8 cellular contexts compared by ENCODE assay signal in the genomic region with DNA sequence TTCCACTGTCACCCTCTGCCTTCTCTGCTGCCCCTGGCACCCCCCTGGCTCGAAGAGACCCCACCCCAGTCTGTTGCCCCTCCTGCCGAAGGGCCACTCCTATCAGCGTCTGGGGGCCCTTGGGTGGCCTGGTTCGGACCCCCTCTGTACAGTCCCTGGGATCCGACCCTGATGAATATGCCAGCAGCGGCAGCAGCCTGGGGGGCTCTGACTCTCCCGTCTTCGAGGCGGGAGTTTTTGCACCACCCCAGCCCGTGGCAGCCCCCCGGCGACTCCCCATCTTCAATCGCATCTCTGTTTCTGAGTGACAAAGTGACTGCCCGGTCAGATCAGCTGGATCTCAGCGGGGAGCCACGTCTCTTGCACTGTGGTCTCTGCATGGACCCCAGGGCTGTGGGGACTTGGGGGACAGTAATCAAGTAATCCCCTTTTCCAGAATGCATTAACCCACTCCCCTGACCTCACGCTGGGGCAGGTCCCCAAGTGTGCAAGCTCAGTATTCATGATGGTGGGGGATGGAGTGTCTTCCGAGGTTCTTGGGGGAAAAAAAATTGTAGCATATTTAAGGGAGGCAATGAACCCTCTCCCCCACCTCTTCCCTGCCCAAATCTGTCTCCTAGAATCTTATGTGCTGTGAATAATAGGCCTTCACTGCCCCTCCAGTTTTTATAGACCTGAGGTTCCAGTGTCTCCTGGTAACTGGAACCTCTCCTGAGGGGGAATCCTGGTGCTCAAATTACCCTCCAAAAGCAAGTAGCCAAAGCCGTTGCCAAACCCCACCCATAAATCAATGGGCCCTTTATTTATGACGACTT. TPM values are rescaled to one million over a fixed set of nuclear protein-coding genes. Genes with fewer than 3 reads are reported as not detected.
DNase-seq lines count a peak whose midpoint lies in the region; ATAC-seq and TF ChIP-seq lines count a peak whose summit lies in the region.

No MANE protein-coding gene starts in this region.

- TF ChIP-seq CTCF in Panc1 (IDR thresholded peaks at IDR 0.05): no peak

- ATAC-seq in activated CD8-positive, alpha-beta memory T cell treated with anti-CD3 and anti-CD28 coated beads, Interleukin-2, amount 10 ng/mL, durations not matched to agents 7 days and 5 days: no peak
- no peak for ATAC-seq in Panc1
- ATAC-seq in HG02642 (IDR thresholded peaks at IDR 0.05; ENCODE audit: poor library complexity, unreplicated experiment): no peak
- no peak for ATAC-seq in HG02970 (IDR thresholded peaks at IDR 0.05; ENCODE audit: low FRiP score, unreplicated experiment)
- no peak for ATAC-seq in HG02870 (IDR thresholded peaks at IDR 0.05; ENCODE audit: unreplicated experiment)

- CTCF ChIA-PET in activated CD8-positive, alpha-beta memory T cell treated with anti-CD3 and anti-CD28 coated beads, Interleukin-2, amount 10 ng/mL, durations not matched to agents 7 days and 5 days (lab: Charles Lee): interaction anchor here (1.0 to 4.5 kb wide), 5 partner anchors 10 to 81 kb away, joined by 3 to 76 read pairs (median 5); partner anchors contain the start of genes MED29, PAF1 and RPS16
- CTCF ChIA-PET in Panc1 (lab: Charles Lee): interaction anchor here (0.6 to 4.6 kb wide), 13 partner anchors 9 to 447 kb away, joined by 3 to 144 read pairs (median 5); partner anchors contain the start of genes MED29, PAF1, RPS16 and SAMD4B

- in situ Hi-C loops in Panc1 (cut with HindIII; ENCODE audit: low pct_unique_long_range_greater_than_20kb, low sequenced_read_pairs): no loop called here

- H3K36me3 ChIP-seq in Panc1 (ENCODE audit: control insufficient read depth, insufficient read depth, low read length): peaks cover 7% of the 10 kb centered on the region
- H3K36me3 ChIP-seq in mucosa of stomach (ENCODE audit: control insufficient read depth, insufficient read depth, low read length): peaks cover 14% of the 10 kb centered on the region

- no peaks in the 10 kb centered on the region for H3K9me3 ChIP-seq in Panc1 (ENCODE audit: control insufficient read depth, insufficient read depth, low read depth, low read length)
- no peaks in the 10 kb centered on the region for H3K9me3 ChIP-seq in mucosa of stomach (ENCODE audit: control insufficient read depth, low read length)

- DNase-seq in activated CD8-positive, alpha-beta memory T cell treated with anti-CD3 and anti-CD28 coated beads, Interleukin-2, amount 10 ng/mL, durations not matched to agents 7 days and 5 days: peak; percentile 61
- DNase-seq in activated CD8-positive, alpha-beta memory T cell treated with anti-CD3 and anti-CD28 coated beads, Interleukin-2, amount 50 U/mL, for 4 hours: no peak
- DNase-seq in Panc1 (ENCODE audit: low read depth, low spot score): peak; percentile 100

- intact Hi-C loops in Panc1 (cut with micrococcal nuclease; ENCODE audit: unreplicated experiment): no loop called here

- peaks cover 47% of the 10 kb centered on the region for H3K4me1 Mint-ChIP-seq in activated CD8-positive, alpha-beta memory T cell treated with anti-CD3 and anti-CD28 coated beads, Interleukin-2, amount 10 ng/mL, durations not matched to agents 7 days and 5 days

- BruUV-seq in Panc1 (replicated peaks; lab: Mats Ljungman, UMichigan): TSS peak; percentile 85

- H3K27ac Mint-ChIP-seq in activated CD8-positive, alpha-beta memory T cell treated with anti-CD3 and anti-CD28 coated beads, Interleukin-2, amount 10 ng/mL, durations not matched to agents 7 days and 5 days: peak overlapping the region; percentile 98

- H3K9me3 Mint-ChIP-seq in activated CD8-positive, alpha-beta memory T cell treated with anti-CD3 and anti-CD28 coated beads, Interleukin-2, amount 10 ng/mL, durations not matched to agents 7 days and 5 days (ENCODE audit: low read depth): no peaks in the 10 kb centered on the region

- H3K27me3 ChIP-seq in Panc1 (ENCODE audit: control insufficient read depth, insufficient read depth, low read length): no peaks in the 10 kb centered on the region
- peaks cover 8% of the 10 kb centered on the region for H3K27me3 ChIP-seq in mucosa of stomach (ENCODE audit: control insufficient read depth, insufficient read depth, low read length)

- H3K4me1 ChIP-seq in Panc1 (ENCODE audit: control insufficient read depth, insufficient read depth, low read length) (peaks cover 60% of the 10 kb centered on the region), mucosa of stomach (ENCODE audit: control insufficient read depth, insufficient read depth, low read length) (peaks cover 33% of the 10 kb centered on the region)

- H3K27ac ChIP-seq in Panc1 (ENCODE audit: low read length) (peak overlapping the region; percentile 92), cingulate gyrus (ENCODE audit: low read depth, low read length) (peak overlapping the region; percentile 89)

- peak overlapping the region; percentile 99 for H3K9ac ChIP-seq in mucosa of stomach (ENCODE audit: low read length)

- POLR2A ChIA-PET in Panc1 (lab: Charles Lee): interaction anchor here (0.5 to 15.7 kb wide), 34 partner anchors 7 to 923 kb away, joined by 3 to 524 read pairs (median 4); partner anchors contain the start of genes DYRK1B, EID2B, FBXO17 and MED29

- peak overlapping the region; percentile 84 for H3K4me3 Mint-ChIP-seq in activated CD8-positive, alpha-beta memory T cell treated with anti-CD3 and anti-CD28 coated beads, Interleukin-2, amount 10 ng/mL, durations not matched to agents 7 days and 5 days

- peaks cover 27% of the 10 kb centered on the region for H3K36me3 Mint-ChIP-seq in activated CD8-positive, alpha-beta memory T cell treated with anti-CD3 and anti-CD28 coated beads, Interleukin-2, amount 10 ng/mL, durations not matched to agents 7 days and 5 days

- H3K27me3 Mint-ChIP-seq in activated CD8-positive, alpha-beta memory T cell treated with anti-CD3 and anti-CD28 coated beads, Interleukin-2, amount 10 ng/mL, durations not matched to agents 7 days and 5 days: no peaks in the 10 kb centered on the region

- peak overlapping the region; percentile 42 to 55 for H3K4me3 ChIP-seq in Panc1 (ENCODE audit: low read depth in 2 of 2, low read length in 2 of 2)
- peak overlapping the region; percentile 95 for H3K4me3 ChIP-seq in mucosa of stomach (ENCODE audit: low read length)

RNA-seq across cellular contexts. Expression of gene ZFP36, which starts 2.0 kb away (rescaled TPM):
- total RNA-seq in activated CD8-positive, alpha-beta memory T cell treated with anti-CD3 and anti-CD28 coated beads, Interleukin-2, amount 10 ng/mL, durations not matched to agents 7 days and 5 days: 100 to 1,000 TPM in 1 of 2 experiments, 10 to 100 TPM in 1; 45.1 to 107 TPM
- total RNA-seq in Panc1 (2021; ENCODE audit: unreplicated experiment): 414 TPM
- 369 TPM for polyA plus RNA-seq in Panc1 (2012; ENCODE audit: insufficient read length)

RNA-seq across cellular contexts. Expression of gene PLEKHG2, which starts 3.9 kb away (rescaled TPM):
- total RNA-seq in activated CD8-positive, alpha-beta memory T cell treated with anti-CD3 and anti-CD28 coated beads, Interleukin-2, amount 10 ng/mL, durations not matched to agents 7 days and 5 days: 10 to 100 TPM; 57.9 to 73.9 TPM
- total RNA-seq in Panc1 (2021; ENCODE audit: unreplicated experiment): 1,988 TPM
- polyA plus RNA-seq in Panc1 (2012; ENCODE audit: insufficient read length): 2,032 TPM

RNA-seq across cellular contexts. Expression of gene MED29, which starts 17.4 kb away (rescaled TPM):
- 10 to 100 TPM; 31.0 to 31.2 TPM for total RNA-seq in activated CD8-positive, alpha-beta memory T cell treated with anti-CD3 and anti-CD28 coated beads, Interleukin-2, amount 10 ng/mL, durations not matched to agents 7 days and 5 days
- total RNA-seq in Panc1 (2021; ENCODE audit: unreplicated experiment): 739 TPM
- 764 TPM for polyA plus RNA-seq in Panc1 (2012; ENCODE audit: insufficient read length)

RNA-seq across cellular contexts. Expression of gene PAF1, which starts 17.7 kb away (rescaled TPM):
- 10 to 100 TPM; 48.9 to 53.8 TPM for total RNA-seq in activated CD8-positive, alpha-beta memory T cell treated with anti-CD3 and anti-CD28 coated beads, Interleukin-2, amount 10 ng/mL, durations not matched to agents 7 days and 5 days
- 901 TPM for total RNA-seq in Panc1 (2021; ENCODE audit: unreplicated experiment)
- polyA plus RNA-seq in Panc1 (2012; ENCODE audit: insufficient read length): 1,335 TPM

RNA-seq across cellular contexts. Expression of gene RPS16, which starts 27.1 kb away (rescaled TPM):
- total RNA-seq in activated CD8-positive, alpha-beta memory T cell treated with anti-CD3 and anti-CD28 coated beads, Interleukin-2, amount 10 ng/mL, durations not matched to agents 7 days and 5 days: 1,000 to 10,000 TPM; 1,815 to 2,117 TPM
- 27,832 TPM for total RNA-seq in Panc1 (2021; ENCODE audit: unreplicated experiment)
- polyA plus RNA-seq in Panc1 (2012; ENCODE audit: insufficient read length): 38,578 TPM

Comparison
In these comparisons a context has a peak if more than half of its experiments do, and no peak if none do; other contexts are left out.
1. RNA of gene PLEKHG2, which starts 3.9 kb away (total RNA-seq): 1,988 TPM in Panc1 (single experiment); 57.9 to 73.9 TPM in activated CD8-positive, alpha-beta memory T cell treated with anti-CD3 and anti-CD28 coated beads, Interleukin-2, amount 10 ng/mL, durations not matched to agents 7 days and 5 days; every median in the first group is over 10 times any median in the second.
2. RNA of gene MED29, which starts 17.4 kb away (total RNA-seq): 739 TPM in Panc1 (single experiment); 31.0 to 31.2 TPM in activated CD8-positive, alpha-beta memory T cell treated with anti-CD3 and anti-CD28 coated beads, Interleukin-2, amount 10 ng/mL, durations not matched to agents 7 days and 5 days; every median in the first group is over 10 times any median in the second.